Comparison of ENCODE assay signal across 7 cellular contexts in the genomic region with DNA sequence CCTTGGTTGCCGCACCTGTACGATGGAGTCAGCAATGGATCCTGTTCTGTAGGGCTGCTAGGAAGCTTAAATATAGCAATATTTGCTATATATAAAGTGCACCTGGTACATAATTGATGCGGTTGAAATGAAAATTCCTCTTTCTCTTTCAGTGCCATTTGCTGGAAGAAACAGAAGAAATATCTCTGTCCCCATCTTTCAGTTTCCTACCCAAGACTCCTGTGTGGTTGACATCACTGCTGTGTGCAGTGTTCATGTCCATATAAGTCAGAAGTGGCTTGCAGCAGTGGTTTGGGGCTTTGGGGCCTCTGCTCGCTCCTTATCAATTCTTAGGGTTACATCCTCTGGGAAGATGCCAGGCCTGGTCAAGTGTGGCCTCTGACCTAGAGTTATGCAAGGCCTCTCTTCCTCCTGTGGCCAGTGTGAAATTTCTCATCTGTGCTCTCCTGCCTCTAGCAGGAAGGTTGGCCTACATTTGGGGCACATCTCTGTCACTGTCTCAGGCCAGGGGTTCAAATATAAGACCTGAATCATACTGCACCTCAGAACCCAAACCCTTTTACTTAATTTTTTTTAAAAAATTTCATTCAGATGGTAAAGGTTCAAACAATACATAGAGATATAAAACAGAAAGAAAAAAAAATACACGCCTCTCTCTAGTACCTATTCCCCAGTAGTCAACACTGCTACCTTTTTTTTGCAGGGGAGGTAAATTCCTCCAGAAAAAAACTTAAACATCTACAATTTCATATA. TPM values are rescaled to one million over a fixed set of nuclear protein-coding genes. Genes with fewer than 3 reads are reported as not detected.
DNase-seq lines count a peak whose midpoint lies in the region; ATAC-seq and TF ChIP-seq lines count a peak whose summit lies in the region.

No MANE protein-coding gene starts in this region.

- no peak for TF ChIP-seq CTCF in gastroesophageal sphincter (IDR thresholded peaks at IDR 0.05)

- peaks cover 17 to 85% (median 20%) of the 10 kb centered on the region in 3 donors for H3K4me1 ChIP-seq in gastroesophageal sphincter

- H3K36me3 ChIP-seq in gastroesophageal sphincter: no peaks in the 10 kb centered on the region

- no peaks in the 10 kb centered on the region for H3K27me3 Mint-ChIP-seq in naive B cell

- no peak for TF ChIP-seq EP300 in gastroesophageal sphincter (IDR thresholded peaks at IDR 0.05)

- TF ChIP-seq POLR2A in GM19099 (IDR thresholded peaks at IDR 0.05; ENCODE audit: extremely low read depth, insufficient read length, low read depth): peak; percentile 26
- TF ChIP-seq POLR2A in gastroesophageal sphincter (IDR thresholded peaks at IDR 0.05): no peak

- H3K36me3 Mint-ChIP-seq in naive B cell: no peaks in the 10 kb centered on the region

- no peak overlapping the region for H3K4me3 ChIP-seq in gastroesophageal sphincter

- no peaks in the 10 kb centered on the region for H3K9me3 Mint-ChIP-seq in naive B cell

- H3K27me3 ChIP-seq in gastroesophageal sphincter: no peaks in the 10 kb centered on the region

- peak overlapping the region in 7 of 8 donors; percentile 2 to 87 (median 24) for H3K4me3 Mint-ChIP-seq in naive B cell

- H3K27ac ChIP-seq in gastroesophageal sphincter: no peak overlapping the region

- peaks cover 70 to 89% (median 83%) of the 10 kb centered on the region in 3 donors for H3K4me1 Mint-ChIP-seq in naive B cell

- ATAC-seq in HG02885 (IDR thresholded peaks at IDR 0.05; ENCODE audit: poor library complexity, unreplicated experiment) (peak; percentile 84), naive B cell (ENCODE audit: low read depth in 2 of 2) (peak; percentile 37 to 57), gastroesophageal sphincter (no peak)

- H3K27ac Mint-ChIP-seq in naive B cell: peak overlapping the region; percentile 56 to 83 (median 71)

- DNase-seq in SKM-1 treated with dmso at 0.1 percent for 144 hours (lab: John Stamatoyannopoulos, UW; ENCODE audit: unreplicated experiment) (peak; percentile 99), naive B cell (no peak), NCI-H2107 (lab: John Stamatoyannopoulos, UW) (no peak), epidermal melanocyte (ENCODE audit: insufficient read length, low spot score) (no peak)

- no peaks in the 10 kb centered on the region for H3K9me3 ChIP-seq in gastroesophageal sphincter

- WGBS in gastroesophageal sphincter (ENCODE audit: low coverage in 1 of 2), 2 donors: 84% methylated on average over 5 of the region's 5 CpGs

RNA-seq across cellular contexts. Expression of a gene that starts 32.7 kb away (rescaled TPM):
- 1 to 10 TPM; 1.7 to 3.6 (median 2.8) TPM for polyA plus RNA-seq in naive B cell (ENCODE audit: low read depth in 6 of 6)
- 10 to 100 TPM; 45.0 to 77.4 (median 55.5) TPM for total RNA-seq in gastroesophageal sphincter

RNA-seq across cellular contexts. Expression of a gene that starts 53.2 kb away (rescaled TPM):
- not detected for polyA plus RNA-seq in naive B cell (ENCODE audit: low read depth in 6 of 6)
- under 1 TPM in 1 of 4 donors, not detected in 3; 0.27 TPM for total RNA-seq in gastroesophageal sphincter

RNA-seq across cellular contexts. Expression of a gene that starts 54.9 kb away (rescaled TPM):
- polyA plus RNA-seq in naive B cell (ENCODE audit: low read depth in 6 of 6): under 1 TPM in 2 of 6 donors, not detected in 4; 0.17 to 0.31 TPM
- 1 to 10 TPM in 3 of 4 donors, under 1 TPM in 1; 0.45 to 9.3 (median 2.3) TPM for total RNA-seq in gastroesophageal sphincter
